ENCODE assay signal across 1 cellular context in the genomic region with DNA sequence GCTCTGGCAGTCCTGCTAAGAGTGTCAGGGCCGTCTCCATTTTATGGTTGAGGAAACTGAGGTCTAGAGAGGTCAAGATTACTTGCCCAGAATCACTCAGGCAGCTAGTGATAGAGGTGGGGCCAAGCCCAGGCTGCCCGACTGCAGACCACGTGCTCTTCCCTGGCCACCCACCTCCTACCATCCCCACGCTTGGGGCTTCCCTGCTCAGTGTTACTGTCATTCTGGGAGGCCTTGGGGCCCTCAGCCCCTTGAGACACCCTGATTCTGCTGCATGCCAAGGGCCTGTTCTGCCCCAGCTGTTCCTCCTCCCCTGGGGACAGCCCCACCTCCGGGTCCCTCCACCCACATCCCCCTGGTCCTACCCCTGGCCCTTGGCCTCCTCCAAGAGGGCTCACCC.
TF ChIP-seq lines count a peak whose summit lies in the region.

No MANE protein-coding gene starts in this region.

TF ChIP-seq in GM23338, 12 proteins besides CTCF, POLR2A, EP300 and RAD21 (continued from another document):
- TF ChIP-seq, protein P1, sequence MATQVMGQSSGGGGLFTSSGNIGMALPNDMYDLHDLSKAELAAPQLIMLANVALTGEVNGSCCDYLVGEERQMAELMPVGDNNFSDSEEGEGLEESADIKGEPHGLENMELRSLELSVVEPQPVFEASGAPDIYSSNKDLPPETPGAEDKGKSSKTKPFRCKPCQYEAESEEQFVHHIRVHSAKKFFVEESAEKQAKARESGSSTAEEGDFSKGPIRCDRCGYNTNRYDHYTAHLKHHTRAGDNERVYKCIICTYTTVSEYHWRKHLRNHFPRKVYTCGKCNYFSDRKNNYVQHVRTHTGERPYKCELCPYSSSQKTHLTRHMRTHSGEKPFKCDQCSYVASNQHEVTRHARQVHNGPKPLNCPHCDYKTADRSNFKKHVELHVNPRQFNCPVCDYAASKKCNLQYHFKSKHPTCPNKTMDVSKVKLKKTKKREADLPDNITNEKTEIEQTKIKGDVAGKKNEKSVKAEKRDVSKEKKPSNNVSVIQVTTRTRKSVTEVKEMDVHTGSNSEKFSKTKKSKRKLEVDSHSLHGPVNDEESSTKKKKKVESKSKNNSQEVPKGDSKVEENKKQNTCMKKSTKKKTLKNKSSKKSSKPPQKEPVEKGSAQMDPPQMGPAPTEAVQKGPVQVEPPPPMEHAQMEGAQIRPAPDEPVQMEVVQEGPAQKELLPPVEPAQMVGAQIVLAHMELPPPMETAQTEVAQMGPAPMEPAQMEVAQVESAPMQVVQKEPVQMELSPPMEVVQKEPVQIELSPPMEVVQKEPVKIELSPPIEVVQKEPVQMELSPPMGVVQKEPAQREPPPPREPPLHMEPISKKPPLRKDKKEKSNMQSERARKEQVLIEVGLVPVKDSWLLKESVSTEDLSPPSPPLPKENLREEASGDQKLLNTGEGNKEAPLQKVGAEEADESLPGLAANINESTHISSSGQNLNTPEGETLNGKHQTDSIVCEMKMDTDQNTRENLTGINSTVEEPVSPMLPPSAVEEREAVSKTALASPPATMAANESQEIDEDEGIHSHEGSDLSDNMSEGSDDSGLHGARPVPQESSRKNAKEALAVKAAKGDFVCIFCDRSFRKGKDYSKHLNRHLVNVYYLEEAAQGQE (IDR thresholded peaks at IDR 0.05; ENCODE audit: unreplicated experiment), result no peak
- no peak for TF ChIP-seq ZNF331 (CRISPR knock-in tag; IDR thresholded peaks at IDR 0.05; ENCODE audit: low read depth)
- no peak for TF ChIP-seq ZNF114 (CRISPR knock-in tag; IDR thresholded peaks at IDR 0.05)
- TF ChIP-seq, protein P2, sequence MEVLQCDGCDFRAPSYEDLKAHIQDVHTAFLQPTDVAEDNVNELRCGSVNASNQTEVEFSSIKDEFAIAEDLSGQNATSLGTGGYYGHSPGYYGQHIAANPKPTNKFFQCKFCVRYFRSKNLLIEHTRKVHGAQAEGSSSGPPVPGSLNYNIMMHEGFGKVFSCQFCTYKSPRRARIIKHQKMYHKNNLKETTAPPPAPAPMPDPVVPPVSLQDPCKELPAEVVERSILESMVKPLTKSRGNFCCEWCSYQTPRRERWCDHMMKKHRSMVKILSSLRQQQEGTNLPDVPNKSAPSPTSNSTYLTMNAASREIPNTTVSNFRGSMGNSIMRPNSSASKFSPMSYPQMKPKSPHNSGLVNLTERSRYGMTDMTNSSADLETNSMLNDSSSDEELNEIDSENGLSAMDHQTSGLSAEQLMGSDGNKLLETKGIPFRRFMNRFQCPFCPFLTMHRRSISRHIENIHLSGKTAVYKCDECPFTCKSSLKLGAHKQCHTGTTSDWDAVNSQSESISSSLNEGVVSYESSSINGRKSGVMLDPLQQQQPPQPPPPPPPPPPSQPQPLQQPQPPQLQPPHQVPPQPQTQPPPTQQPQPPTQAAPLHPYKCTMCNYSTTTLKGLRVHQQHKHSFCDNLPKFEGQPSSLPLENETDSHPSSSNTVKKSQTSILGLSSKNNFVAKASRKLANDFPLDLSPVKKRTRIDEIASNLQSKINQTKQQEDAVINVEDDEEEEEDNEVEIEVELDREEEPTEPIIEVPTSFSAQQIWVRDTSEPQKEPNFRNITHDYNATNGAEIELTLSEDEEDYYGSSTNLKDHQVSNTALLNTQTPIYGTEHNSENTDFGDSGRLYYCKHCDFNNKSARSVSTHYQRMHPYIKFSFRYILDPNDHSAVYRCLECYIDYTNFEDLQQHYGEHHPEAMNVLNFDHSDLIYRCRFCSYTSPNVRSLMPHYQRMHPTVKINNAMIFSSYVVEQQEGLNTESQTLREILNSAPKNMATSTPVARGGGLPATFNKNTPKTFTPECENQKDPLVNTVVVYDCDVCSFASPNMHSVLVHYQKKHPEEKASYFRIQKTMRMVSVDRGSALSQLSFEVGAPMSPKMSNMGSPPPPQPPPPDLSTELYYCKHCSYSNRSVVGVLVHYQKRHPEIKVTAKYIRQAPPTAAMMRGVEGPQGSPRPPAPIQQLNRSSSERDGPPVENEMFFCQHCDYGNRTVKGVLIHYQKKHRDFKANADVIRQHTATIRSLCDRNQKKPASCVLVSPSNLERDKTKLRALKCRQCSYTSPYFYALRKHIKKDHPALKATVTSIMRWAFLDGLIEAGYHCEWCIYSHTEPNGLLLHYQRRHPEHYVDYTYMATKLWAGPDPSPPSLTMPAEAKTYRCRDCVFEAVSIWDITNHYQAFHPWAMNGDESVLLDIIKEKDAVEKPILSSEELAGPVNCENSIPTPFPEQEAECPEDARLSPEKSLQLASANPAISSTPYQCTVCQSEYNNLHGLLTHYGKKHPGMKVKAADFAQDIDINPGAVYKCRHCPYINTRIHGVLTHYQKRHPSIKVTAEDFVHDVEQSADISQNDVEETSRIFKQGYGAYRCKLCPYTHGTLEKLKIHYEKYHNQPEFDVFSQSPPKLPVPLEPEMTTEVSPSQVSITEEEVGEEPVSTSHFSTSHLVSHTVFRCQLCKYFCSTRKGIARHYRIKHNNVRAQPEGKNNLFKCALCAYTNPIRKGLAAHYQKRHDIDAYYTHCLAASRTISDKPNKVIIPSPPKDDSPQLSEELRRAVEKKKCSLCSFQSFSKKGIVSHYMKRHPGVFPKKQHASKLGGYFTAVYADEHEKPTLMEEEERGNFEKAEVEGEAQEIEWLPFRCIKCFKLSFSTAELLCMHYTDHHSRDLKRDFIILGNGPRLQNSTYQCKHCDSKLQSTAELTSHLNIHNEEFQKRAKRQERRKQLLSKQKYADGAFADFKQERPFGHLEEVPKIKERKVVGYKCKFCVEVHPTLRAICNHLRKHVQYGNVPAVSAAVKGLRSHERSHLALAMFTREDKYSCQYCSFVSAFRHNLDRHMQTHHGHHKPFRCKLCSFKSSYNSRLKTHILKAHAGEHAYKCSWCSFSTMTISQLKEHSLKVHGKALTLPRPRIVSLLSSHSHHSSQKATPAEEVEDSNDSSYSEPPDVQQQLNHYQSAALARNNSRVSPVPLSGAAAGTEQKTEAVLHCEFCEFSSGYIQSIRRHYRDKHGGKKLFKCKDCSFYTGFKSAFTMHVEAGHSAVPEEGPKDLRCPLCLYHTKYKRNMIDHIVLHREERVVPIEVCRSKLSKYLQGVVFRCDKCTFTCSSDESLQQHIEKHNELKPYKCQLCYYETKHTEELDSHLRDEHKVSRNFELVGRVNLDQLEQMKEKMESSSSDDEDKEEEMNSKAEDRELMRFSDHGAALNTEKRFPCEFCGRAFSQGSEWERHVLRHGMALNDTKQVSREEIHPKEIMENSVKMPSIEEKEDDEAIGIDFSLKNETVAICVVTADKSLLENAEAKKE (CRISPR knock-in tag; IDR thresholded peaks at IDR 0.05), result no peak
- TF ChIP-seq STAT1 (IDR thresholded peaks at IDR 0.05; ENCODE audit: unreplicated experiment), result no peak
- TF ChIP-seq CREB1 (CRISPR knock-in tag; IDR thresholded peaks at IDR 0.05; ENCODE audit: low read depth), result no peak
- TF ChIP-seq EZH2 (IDR thresholded peaks at IDR 0.05; ENCODE audit: low read depth, unreplicated experiment), result no peak
- TF ChIP-seq EZH2phosphoT487 (IDR thresholded peaks at IDR 0.05; ENCODE audit: unreplicated experiment), result no peak
- TF ChIP-seq, protein P3, sequence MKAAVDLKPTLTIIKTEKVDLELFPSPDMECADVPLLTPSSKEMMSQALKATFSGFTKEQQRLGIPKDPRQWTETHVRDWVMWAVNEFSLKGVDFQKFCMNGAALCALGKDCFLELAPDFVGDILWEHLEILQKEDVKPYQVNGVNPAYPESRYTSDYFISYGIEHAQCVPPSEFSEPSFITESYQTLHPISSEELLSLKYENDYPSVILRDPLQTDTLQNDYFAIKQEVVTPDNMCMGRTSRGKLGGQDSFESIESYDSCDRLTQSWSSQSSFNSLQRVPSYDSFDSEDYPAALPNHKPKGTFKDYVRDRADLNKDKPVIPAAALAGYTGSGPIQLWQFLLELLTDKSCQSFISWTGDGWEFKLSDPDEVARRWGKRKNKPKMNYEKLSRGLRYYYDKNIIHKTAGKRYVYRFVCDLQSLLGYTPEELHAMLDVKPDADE (IDR thresholded peaks at IDR 0.05), result no peak
- no peak for TF ChIP-seq POLR2AphosphoS5 (IDR thresholded peaks at IDR 0.05; ENCODE audit: low read depth)
